Comparison of ENCODE assay signal across 9 cellular contexts in genomic region chr16:68800257-68800875, GRCh38. TPM values are rescaled to one million over a fixed set of nuclear protein-coding genes. Genes with fewer than 3 reads are reported as not detected.
DNase-seq lines count a peak whose midpoint lies in the region; ATAC-seq, FAIRE-seq and TF ChIP-seq lines count a peak whose summit lies in the region.
"Had no signal": no experiment of that assay in that cellular context is flagged by ENCODE, and none has a peak within 500 bp of the region (broad histone marks: within the 10 kb centered on the region; RNA-seq: fewer than 3 reads in every experiment).

No MANE protein-coding gene starts in this region.

- no peak overlapping the region for H3K4me3 Mint-ChIP-seq in activated B cell treated with CpG ODN at 0.5 μM for 24 hours

- H3K27me3 Mint-ChIP-seq in activated B cell treated with CpG ODN at 0.5 μM for 24 hours = peaks cover under 1% of the 10 kb centered on the region

- intact Hi-C loops in activated B cell treated with CpG ODN at 0.5 μM for 24 hours (cut with micrococcal nuclease) (loop anchor here (1.0 to 2.0 kb wide), 4 partner anchors 43 to 272 kb away; no protein-coding TSS in a partner anchor), gastrocnemius medialis (cut with DNase I; ENCODE audit: low total_unique reads) (no loop called here)

- no peak for TF ChIP-seq POLR2A in gastrocnemius medialis (IDR thresholded peaks at IDR 0.05)

- TF ChIP-seq CTCF in activated B cell treated with CpG ODN at 0.5 μM for 24 hours (IDR thresholded peaks at IDR 0.05) (no peak), gastrocnemius medialis (IDR thresholded peaks at IDR 0.05 in 4 of 5, conservative IDR thresholded peaks at IDR 0.05 in 1 of 5) (peak in 1 of 5 experiments; percentile 18)

- no peaks in the 10 kb centered on the region for H3K9me3 Mint-ChIP-seq in activated B cell treated with CpG ODN at 0.5 μM for 24 hours

- no peak overlapping the region for H3K4me3 ChIP-seq in gastrocnemius medialis

- H3K36me3 ChIP-seq in gastrocnemius medialis = no peaks in the 10 kb centered on the region

- POLR2A ChIA-PET in HEK293T (lab: Yijun Ruan, JAX) = no interaction called here
- POLR2A ChIA-PET in activated B cell treated with CpG ODN at 0.5 μM for 24 hours (lab: Charles Lee) = interaction anchor here (0.6 to 2.2 kb wide), 2 partner anchors 43 to 93 kb away, joined by 3 to 6 read pairs; no protein-coding TSS in a partner anchor

- in situ Hi-C loops in gastrocnemius medialis (cut with MboI; ENCODE audit: low sequenced_read_pairs in 4 of 4) = loop anchor here in 1 of 4 donors (10.0 kb wide), 1 partner anchor 276 kb away; no protein-coding TSS in a partner anchor

- peak; percentile 98 for ATAC-seq in activated B cell treated with CpG ODN at 0.5 μM for 24 hours (ENCODE audit: low read depth)
- ATAC-seq in gastrocnemius medialis = no peak

- no peaks in the 10 kb centered on the region for H3K9me3 ChIP-seq in gastrocnemius medialis

- peaks cover 4% of the 10 kb centered on the region for H3K4me1 Mint-ChIP-seq in activated B cell treated with CpG ODN at 0.5 μM for 24 hours

- no peaks in the 10 kb centered on the region for H3K36me3 Mint-ChIP-seq in activated B cell treated with CpG ODN at 0.5 μM for 24 hours (ENCODE audit: low read depth)

- DNase-seq in HEK293T (ENCODE audit: extremely low spot score) (peak; percentile 80), NCI-H2107 (lab: John Stamatoyannopoulos, UW) (peak; percentile 61), activated B cell treated with CpG ODN at 0.5 μM for 24 hours (peak; percentile 23), ecto neural progenitor cell (ENCODE audit: low spot score) (peak; percentile 74), midbrain (lab: John Stamatoyannopoulos, UW) (peak; percentile 71), stromal cell of bone marrow (ENCODE audit: low read depth) (peak; percentile 70), gastrocnemius medialis (no peak)

- no peak overlapping the region for H3K27ac ChIP-seq in gastrocnemius medialis

- H3K27ac Mint-ChIP-seq in activated B cell treated with CpG ODN at 0.5 μM for 24 hours = peak overlapping the region; percentile 24

- no peaks in the 10 kb centered on the region for H3K27me3 ChIP-seq in gastrocnemius medialis

- no peaks in the 10 kb centered on the region for H3K4me1 ChIP-seq in gastrocnemius medialis

- CTCF ChIA-PET in HEK293T (lab: Yijun Ruan, JAX) = interaction anchor here (0.6 to 0.7 kb wide), 5 partner anchors 7 to 168 kb away, joined by 3 to 5 read pairs (median 3); no protein-coding TSS in a partner anchor
- CTCF ChIA-PET in activated B cell treated with CpG ODN at 0.5 μM for 24 hours (lab: Charles Lee) = interaction anchor here (0.6 to 2.8 kb wide), 13 partner anchors 9 to 333 kb away, joined by 3 to 21 read pairs (median 3); partner anchors contain the start of genes TANGO6 and UTP4

- FAIRE-seq in G401.6 (lab: Jason Lieb, UNC) = peak; percentile 50
- FAIRE-seq: endometrium had no signal

TF ChIP-seq in HEK293T, 16 proteins besides CTCF, POLR2A, EP300 and RAD21:
- TF ChIP-seq LEF1 (IDR thresholded peaks at IDR 0.05; ENCODE audit: borderline replicate concordance) = no peak
- TF ChIP-seq ARNT (IDR thresholded peaks at IDR 0.05) = no peak
- TF ChIP-seq TARDBP (IDR thresholded peaks at IDR 0.05) = no peak
- TF ChIP-seq PKNOX1 (IDR thresholded peaks at IDR 0.05) = no peak
- TF ChIP-seq BHLHE40 (IDR thresholded peaks at IDR 0.05; ENCODE audit: borderline replicate concordance) = no peak
- no peak for TF ChIP-seq HDGF (IDR thresholded peaks at IDR 0.05; ENCODE audit: borderline replicate concordance)
- TF ChIP-seq ZNF384 (IDR thresholded peaks at IDR 0.05) = no peak
- no peak for TF ChIP-seq SUZ12 (IDR thresholded peaks at IDR 0.05)
- no peak for TF ChIP-seq FOXA1 (IDR thresholded peaks at IDR 0.05)
- no peak for TF ChIP-seq ELF4 (IDR thresholded peaks at IDR 0.05)
- TF ChIP-seq FOXK2 (IDR thresholded peaks at IDR 0.05) = no peak

RNA-seq across cellular contexts. Expression of gene TANGO6, which starts 43.0 kb away (rescaled TPM):
- total RNA-seq in activated B cell treated with CpG ODN at 0.5 μM for 24 hours (32.1 and 39.4 TPM in 2 replicates), gastrocnemius medialis (10 to 100 TPM; 13.6 to 20.0 (median 17.8) TPM)

Comparison
In these comparisons a context has a peak if more than half of its experiments do, and no peak if none do; other contexts are left out.
1. DNase-seq: peak in HEK293T (single experiment), NCI-H2107 (single experiment), activated B cell treated with CpG ODN at 0.5 μM for 24 hours (single experiment), ecto neural progenitor cell (single experiment), midbrain (single experiment) and stromal cell of bone marrow (single experiment); none in gastrocnemius medialis (0 of 2).